ENCODE assay signal across 1 cellular context in the genomic region with DNA sequence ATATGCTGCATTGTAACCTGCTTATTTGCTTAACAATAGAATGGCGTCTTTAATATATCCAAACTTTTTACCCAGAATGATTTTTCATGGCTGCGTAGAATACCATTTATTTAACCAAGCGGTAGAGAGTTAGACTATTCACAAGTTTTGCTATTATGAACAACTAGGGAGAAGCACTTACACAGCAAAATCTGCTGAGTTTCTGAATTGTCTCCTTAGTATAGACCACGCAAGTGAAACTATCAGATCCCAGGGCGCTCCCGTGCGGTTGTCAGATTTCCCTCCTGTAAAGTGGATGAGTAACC.
TF ChIP-seq lines count a peak whose summit lies in the region.

No MANE protein-coding gene starts in this region.

TF ChIP-seq in GM23338, 12 proteins besides CTCF, POLR2A, EP300 and RAD21 (continued from another document):
- TF ChIP-seq, protein P1, sequence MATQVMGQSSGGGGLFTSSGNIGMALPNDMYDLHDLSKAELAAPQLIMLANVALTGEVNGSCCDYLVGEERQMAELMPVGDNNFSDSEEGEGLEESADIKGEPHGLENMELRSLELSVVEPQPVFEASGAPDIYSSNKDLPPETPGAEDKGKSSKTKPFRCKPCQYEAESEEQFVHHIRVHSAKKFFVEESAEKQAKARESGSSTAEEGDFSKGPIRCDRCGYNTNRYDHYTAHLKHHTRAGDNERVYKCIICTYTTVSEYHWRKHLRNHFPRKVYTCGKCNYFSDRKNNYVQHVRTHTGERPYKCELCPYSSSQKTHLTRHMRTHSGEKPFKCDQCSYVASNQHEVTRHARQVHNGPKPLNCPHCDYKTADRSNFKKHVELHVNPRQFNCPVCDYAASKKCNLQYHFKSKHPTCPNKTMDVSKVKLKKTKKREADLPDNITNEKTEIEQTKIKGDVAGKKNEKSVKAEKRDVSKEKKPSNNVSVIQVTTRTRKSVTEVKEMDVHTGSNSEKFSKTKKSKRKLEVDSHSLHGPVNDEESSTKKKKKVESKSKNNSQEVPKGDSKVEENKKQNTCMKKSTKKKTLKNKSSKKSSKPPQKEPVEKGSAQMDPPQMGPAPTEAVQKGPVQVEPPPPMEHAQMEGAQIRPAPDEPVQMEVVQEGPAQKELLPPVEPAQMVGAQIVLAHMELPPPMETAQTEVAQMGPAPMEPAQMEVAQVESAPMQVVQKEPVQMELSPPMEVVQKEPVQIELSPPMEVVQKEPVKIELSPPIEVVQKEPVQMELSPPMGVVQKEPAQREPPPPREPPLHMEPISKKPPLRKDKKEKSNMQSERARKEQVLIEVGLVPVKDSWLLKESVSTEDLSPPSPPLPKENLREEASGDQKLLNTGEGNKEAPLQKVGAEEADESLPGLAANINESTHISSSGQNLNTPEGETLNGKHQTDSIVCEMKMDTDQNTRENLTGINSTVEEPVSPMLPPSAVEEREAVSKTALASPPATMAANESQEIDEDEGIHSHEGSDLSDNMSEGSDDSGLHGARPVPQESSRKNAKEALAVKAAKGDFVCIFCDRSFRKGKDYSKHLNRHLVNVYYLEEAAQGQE (IDR thresholded peaks at IDR 0.05; ENCODE audit: unreplicated experiment): no peak
TF ChIP-seq in GM23338: peak in this region for 0.
